Comparison of ENCODE assay signal across 8 cellular contexts in genomic region chr20:56429496-56429895, GRCh38. TPM values are rescaled to one million over a fixed set of nuclear protein-coding genes. Genes with fewer than 3 reads are reported as not detected.
DNase-seq lines count a peak whose midpoint lies in the region; ATAC-seq lines count a peak whose summit lies in the region.

No MANE protein-coding gene starts in this region.

- peaks cover 37% of the 10 kb centered on the region for H3K4me1 Mint-ChIP-seq in T-helper 17 cell
- H3K4me1 Mint-ChIP-seq in central memory CD8-positive, alpha-beta T cell, result peaks cover 45% of the 10 kb centered on the region

- peaks cover 2% of the 10 kb centered on the region for H3K36me3 Mint-ChIP-seq in T-helper 17 cell (ENCODE audit: low read depth)
- H3K36me3 Mint-ChIP-seq in central memory CD8-positive, alpha-beta T cell (ENCODE audit: insufficient read depth), result peaks cover 3% of the 10 kb centered on the region

- no peaks in the 10 kb centered on the region for H3K9me3 Mint-ChIP-seq in central memory CD8-positive, alpha-beta T cell

- ATAC-seq in GM18511 (IDR thresholded peaks at IDR 0.05; ENCODE audit: unreplicated experiment), result peak; percentile 45
- peak; percentile 21 for ATAC-seq in T-helper 17 cell
- ATAC-seq in central memory CD8-positive, alpha-beta T cell (replicated peaks; ENCODE audit: extremely low read depth, poor library complexity, severe bottlenecking), result no peak
- ATAC-seq in GM21515 (IDR thresholded peaks at IDR 0.05; ENCODE audit: unreplicated experiment), result no peak

- no peaks in the 10 kb centered on the region for H3K27me3 Mint-ChIP-seq in T-helper 17 cell
- H3K27me3 Mint-ChIP-seq in central memory CD8-positive, alpha-beta T cell, result no peaks in the 10 kb centered on the region

- no peaks in the 10 kb centered on the region for H3K9me3 ChIP-seq in T-helper 17 cell (ENCODE audit: control insufficient read depth, low read length, poor library complexity, severe bottlenecking)

- DNase-seq in T-helper 17 cell (no peak), NCI-H2227 treated with DMSO at 0.1 percent for 48 hours (lab: John Stamatoyannopoulos, UW) (no peak), activated gamma-delta T cell treated with Interleukin-2 at 50 U/mL for 16 hours (no peak), NCI-H1436 treated with DMSO at 0.1 percent for 48 hours (lab: John Stamatoyannopoulos, UW) (no peak)
- no peak for DNase-seq in central memory CD8-positive, alpha-beta T cell (ENCODE audit: low spot score in 2 of 2)
- peak; percentile 39 to 51 for DNase-seq in stimulated activated CD4-positive, alpha-beta T cell treated with anti-CD3 and anti-CD28 coated beads, Interleukin-1b, Interleukin-23, amount 100 ng/mL, for 4 hours (ENCODE audit: low read depth in 2 of 2)

- H3K27ac Mint-ChIP-seq in T-helper 17 cell, result peak overlapping the region; percentile 53
- H3K27ac Mint-ChIP-seq in central memory CD8-positive, alpha-beta T cell (ENCODE audit: low read depth), result peak overlapping the region; percentile 89

- peak overlapping the region; percentile 78 for H3K4me3 Mint-ChIP-seq in T-helper 17 cell
- peak overlapping the region; percentile 66 for H3K4me3 Mint-ChIP-seq in central memory CD8-positive, alpha-beta T cell

RNA-seq across cellular contexts. Expression of gene CASS4, which starts 17.4 kb away (rescaled TPM):
- 10 to 100 TPM in 1 of 2 donors, 1 to 10 TPM in 1; 7.1 to 18.6 TPM for total RNA-seq in T-helper 17 cell

RNA-seq across cellular contexts. Expression of gene CSTF1, which starts 37.1 kb away (rescaled TPM):
- 10 to 100 TPM; 21.8 to 23.7 TPM for total RNA-seq in T-helper 17 cell

RNA-seq across cellular contexts. Expression of gene AURKA, which starts 37.5 kb away (rescaled TPM):
- total RNA-seq in T-helper 17 cell, result 1 to 10 TPM in 1 of 2 donors, under 1 TPM in 1; 0.92 to 1.0 TPM

RNA-seq across cellular contexts. Expression of gene RTF2, which starts 38.9 kb away (rescaled TPM):
- 10 to 100 TPM; 62.3 to 62.6 TPM for total RNA-seq in T-helper 17 cell

Comparison
In these comparisons a context has a peak if more than half of its experiments do, and no peak if none do; other contexts are left out.
1. ATAC-seq: peak in GM18511 (single experiment) and T-helper 17 cell (single experiment); none in central memory CD8-positive, alpha-beta T cell (single experiment) and GM21515 (single experiment).
2. DNase-seq: peak in stimulated activated CD4-positive, alpha-beta T cell treated with anti-CD3 and anti-CD28 coated beads, Interleukin-1b, Interleukin-23, amount 100 ng/mL, for 4 hours (2 of 2); none in T-helper 17 cell (0 of 3), central memory CD8-positive, alpha-beta T cell (0 of 2), NCI-H2227 treated with DMSO at 0.1 percent for 48 hours (single experiment), activated gamma-delta T cell treated with Interleukin-2 at 50 U/mL for 16 hours (single experiment) and NCI-H1436 treated with DMSO at 0.1 percent for 48 hours (single experiment).